Comparison of ENCODE assay signal across 23 cellular contexts in the genomic region with DNA sequence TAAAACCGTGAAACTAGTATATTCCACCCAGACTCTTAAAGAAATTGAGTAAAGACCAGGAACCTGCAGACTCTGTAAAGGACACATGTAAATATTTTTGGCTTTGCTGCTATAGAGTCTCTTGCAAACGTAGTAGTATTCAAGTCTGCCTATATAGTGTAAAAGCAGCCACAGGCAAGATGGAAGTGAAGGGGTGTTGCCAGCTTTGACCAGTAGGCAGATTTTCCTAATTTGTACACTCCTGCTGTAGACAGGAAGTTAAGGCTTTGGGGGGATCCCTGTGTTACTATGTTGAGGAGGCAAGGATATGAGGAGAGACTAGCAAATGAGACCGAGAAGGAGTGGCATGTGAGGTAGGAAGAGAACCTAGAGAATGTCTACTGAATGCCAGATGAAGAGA. TPM values are rescaled to one million over a fixed set of nuclear protein-coding genes. Genes with fewer than 3 reads are reported as not detected.
DNase-seq lines count a peak whose midpoint lies in the region; ATAC-seq and TF ChIP-seq lines count a peak whose summit lies in the region.
"Had no signal": no experiment of that assay in that cellular context is flagged by ENCODE, and none has a peak within 500 bp of the region (broad histone marks: within the 10 kb centered on the region; RNA-seq: fewer than 3 reads in every experiment).

No MANE protein-coding gene starts in this region.

- no peak for TF ChIP-seq CTCF in activated CD8-positive, alpha-beta T cell treated with anti-CD3 and anti-CD28 coated beads for 36 hours (IDR thresholded peaks at IDR 0.05)
- TF ChIP-seq CTCF in progenitor cell of endocrine pancreas (IDR thresholded peaks at IDR 0.05; ENCODE audit: unreplicated experiment) = no peak

- intact Hi-C loops in activated CD4-positive, alpha-beta memory T cell treated with anti-CD3 and anti-CD28 coated beads for 36 hours (cut with micrococcal nuclease) = no loop called here
- intact Hi-C loops in activated CD8-positive, alpha-beta T cell treated with anti-CD3 and anti-CD28 coated beads for 36 hours (cut with micrococcal nuclease) = no loop called here

- no peak for ATAC-seq in activated CD8-positive, alpha-beta T cell treated with anti-CD3 and anti-CD28 coated beads for 36 hours
- ATAC-seq: left ventricle myocardium superior, pancreas had no signal

- peak overlapping the region; percentile 20 for H3K27ac Mint-ChIP-seq in activated CD4-positive, alpha-beta memory T cell treated with anti-CD3 and anti-CD28 coated beads for 36 hours
- no peak overlapping the region for H3K27ac Mint-ChIP-seq in activated CD4-positive, alpha-beta memory T cell treated with anti-CD3 and anti-CD28 coated beads, Interleukin-2, amount 10 ng/mL, durations not matched to agents 7 days and 5 days
- peak overlapping the region; percentile 22 for H3K27ac Mint-ChIP-seq in activated CD8-positive, alpha-beta T cell treated with anti-CD3 and anti-CD28 coated beads for 36 hours
- peak overlapping the region; percentile 2 for H3K27ac Mint-ChIP-seq in progenitor cell of endocrine pancreas

- no peaks in the 10 kb centered on the region for H3K27me3 Mint-ChIP-seq in activated CD4-positive, alpha-beta memory T cell treated with anti-CD3 and anti-CD28 coated beads for 36 hours
- no peaks in the 10 kb centered on the region for H3K27me3 Mint-ChIP-seq in activated CD4-positive, alpha-beta memory T cell treated with anti-CD3 and anti-CD28 coated beads, Interleukin-2, amount 10 ng/mL, durations not matched to agents 7 days and 5 days
- no peaks in the 10 kb centered on the region for H3K27me3 Mint-ChIP-seq in activated CD8-positive, alpha-beta T cell treated with anti-CD3 and anti-CD28 coated beads for 36 hours
- H3K27me3 Mint-ChIP-seq in progenitor cell of endocrine pancreas = no peaks in the 10 kb centered on the region

- peaks cover 49% of the 10 kb centered on the region for H3K36me3 Mint-ChIP-seq in activated CD4-positive, alpha-beta memory T cell treated with anti-CD3 and anti-CD28 coated beads for 36 hours
- peaks cover 76% of the 10 kb centered on the region for H3K36me3 Mint-ChIP-seq in activated CD4-positive, alpha-beta memory T cell treated with anti-CD3 and anti-CD28 coated beads, Interleukin-2, amount 10 ng/mL, durations not matched to agents 7 days and 5 days (ENCODE audit: low read depth)
- peaks cover 68% of the 10 kb centered on the region for H3K36me3 Mint-ChIP-seq in activated CD8-positive, alpha-beta T cell treated with anti-CD3 and anti-CD28 coated beads for 36 hours (ENCODE audit: low read depth)
- peaks cover 16% of the 10 kb centered on the region for H3K36me3 Mint-ChIP-seq in progenitor cell of endocrine pancreas (ENCODE audit: insufficient read depth)

- POLR2A ChIA-PET in activated CD4-positive, alpha-beta memory T cell treated with anti-CD3 and anti-CD28 coated beads for 36 hours (lab: Charles Lee) = no interaction called here
- POLR2A ChIA-PET in activated CD4-positive, alpha-beta memory T cell treated with anti-CD3 and anti-CD28 coated beads, Interleukin-2, amount 10 ng/mL, durations not matched to agents 7 days and 5 days (lab: Charles Lee) = no interaction called here
- POLR2A ChIA-PET in activated CD8-positive, alpha-beta T cell treated with anti-CD3 and anti-CD28 coated beads for 36 hours (lab: Charles Lee) = interaction anchor here (0.6 to 3.9 kb wide), 4 partner anchors 9 to 102 kb away, joined by 3 to 14 read pairs (median 4); no protein-coding TSS in a partner anchor

- CTCF ChIA-PET in activated CD4-positive, alpha-beta memory T cell treated with anti-CD3 and anti-CD28 coated beads for 36 hours (lab: Charles Lee) = no interaction called here
- CTCF ChIA-PET in activated CD4-positive, alpha-beta memory T cell treated with anti-CD3 and anti-CD28 coated beads, Interleukin-2, amount 10 ng/mL, durations not matched to agents 7 days and 5 days (lab: Charles Lee) = no interaction called here
- CTCF ChIA-PET in activated CD8-positive, alpha-beta T cell treated with anti-CD3 and anti-CD28 coated beads for 36 hours (lab: Charles Lee) = interaction anchor here (1.2 kb wide), 1 partner anchor 9 kb away, joined by 3 read pairs; no protein-coding TSS in a partner anchor

- no peak for DNase-seq in activated CD4-positive, alpha-beta memory T cell treated with anti-CD3 and anti-CD28 coated beads for 36 hours
- DNase-seq in activated CD4-positive, alpha-beta memory T cell treated with anti-CD3 and anti-CD28 coated beads, Interleukin-2, amount 10 ng/mL, durations not matched to agents 7 days and 5 days = no peak
- no peak for DNase-seq in activated CD8-positive, alpha-beta T cell treated with anti-CD3 and anti-CD28 coated beads for 36 hours
- DNase-seq in epithelial cell of prostate (ENCODE audit: low read depth, low spot score) (no peak), progenitor cell of endocrine pancreas (ENCODE audit: low spot score, unreplicated experiment) (no peak), NCI-H1436 treated with DMSO at 0.1 percent for 48 hours (lab: John Stamatoyannopoulos, UW) (no peak), NCI-H774 (lab: John Stamatoyannopoulos, UW) (no peak)
- no peak for DNase-seq in stimulated activated CD4-positive, alpha-beta T cell treated with anti-CD3 and anti-CD28 coated beads, Interleukin-1b, Interleukin-23, amount 100 ng/mL, for 48 hours
- DNase-seq: 8988T; activated gamma-delta T cell; aorta; GF-D8; HCEC 1CT; head of caudate nucleus; left ventricle myocardium superior; MM.1S; NCI-H146; pancreas; PC-9; right lobe of liver; stimulated activated naive CD4-positive, alpha-beta T cell treated with Interleukin-2 at 50 U/mL for 16 hours; T-helper 2 cell had no signal

- peaks cover 73% of the 10 kb centered on the region for H3K4me1 Mint-ChIP-seq in activated CD4-positive, alpha-beta memory T cell treated with anti-CD3 and anti-CD28 coated beads for 36 hours (ENCODE audit: low read depth)
- H3K4me1 Mint-ChIP-seq in activated CD4-positive, alpha-beta memory T cell treated with anti-CD3 and anti-CD28 coated beads, Interleukin-2, amount 10 ng/mL, durations not matched to agents 7 days and 5 days = peaks cover 47% of the 10 kb centered on the region
- H3K4me1 Mint-ChIP-seq in activated CD8-positive, alpha-beta T cell treated with anti-CD3 and anti-CD28 coated beads for 36 hours (ENCODE audit: low read depth) = peaks cover 73% of the 10 kb centered on the region
- peaks cover 19% of the 10 kb centered on the region for H3K4me1 Mint-ChIP-seq in progenitor cell of endocrine pancreas (ENCODE audit: low read depth)

- no peaks in the 10 kb centered on the region for H3K9me3 Mint-ChIP-seq in activated CD4-positive, alpha-beta memory T cell treated with anti-CD3 and anti-CD28 coated beads for 36 hours
- H3K9me3 Mint-ChIP-seq in activated CD4-positive, alpha-beta memory T cell treated with anti-CD3 and anti-CD28 coated beads, Interleukin-2, amount 10 ng/mL, durations not matched to agents 7 days and 5 days = no peaks in the 10 kb centered on the region
- no peaks in the 10 kb centered on the region for H3K9me3 Mint-ChIP-seq in activated CD8-positive, alpha-beta T cell treated with anti-CD3 and anti-CD28 coated beads for 36 hours
- H3K9me3 Mint-ChIP-seq in progenitor cell of endocrine pancreas (ENCODE audit: low read depth) = no peaks in the 10 kb centered on the region

- no peak overlapping the region for H3K4me3 Mint-ChIP-seq in activated CD4-positive, alpha-beta memory T cell treated with anti-CD3 and anti-CD28 coated beads for 36 hours
- no peak overlapping the region for H3K4me3 Mint-ChIP-seq in activated CD4-positive, alpha-beta memory T cell treated with anti-CD3 and anti-CD28 coated beads, Interleukin-2, amount 10 ng/mL, durations not matched to agents 7 days and 5 days
- H3K4me3 Mint-ChIP-seq in activated CD8-positive, alpha-beta T cell treated with anti-CD3 and anti-CD28 coated beads for 36 hours = no peak overlapping the region
- H3K4me3 Mint-ChIP-seq in progenitor cell of endocrine pancreas (ENCODE audit: low read depth) = no peak overlapping the region

- peak overlapping the region; percentile 65 for H3K27ac ChIP-seq in epithelial cell of prostate
- H3K27ac ChIP-seq: pancreas, PC-9, right lobe of liver, tibial nerve had no signal

RNA-seq across cellular contexts. Expression of gene WAC, which starts 27.7 kb away (rescaled TPM):
- 10 to 100 TPM; 92.9 to 93.1 TPM for total RNA-seq in activated CD4-positive, alpha-beta memory T cell treated with anti-CD3 and anti-CD28 coated beads for 36 hours
- total RNA-seq in activated CD4-positive, alpha-beta memory T cell treated with anti-CD3 and anti-CD28 coated beads, Interleukin-2, amount 10 ng/mL, durations not matched to agents 7 days and 5 days = 100 to 1,000 TPM; 128 to 132 TPM
- total RNA-seq in activated CD8-positive, alpha-beta T cell treated with anti-CD3 and anti-CD28 coated beads for 36 hours = 100 to 1,000 TPM in 1 of 2 experiments, 10 to 100 TPM in 1; 95.2 to 102 TPM
- total RNA-seq in progenitor cell of endocrine pancreas = 133 and 140 TPM in 2 replicates
